In the genomic region with DNA sequence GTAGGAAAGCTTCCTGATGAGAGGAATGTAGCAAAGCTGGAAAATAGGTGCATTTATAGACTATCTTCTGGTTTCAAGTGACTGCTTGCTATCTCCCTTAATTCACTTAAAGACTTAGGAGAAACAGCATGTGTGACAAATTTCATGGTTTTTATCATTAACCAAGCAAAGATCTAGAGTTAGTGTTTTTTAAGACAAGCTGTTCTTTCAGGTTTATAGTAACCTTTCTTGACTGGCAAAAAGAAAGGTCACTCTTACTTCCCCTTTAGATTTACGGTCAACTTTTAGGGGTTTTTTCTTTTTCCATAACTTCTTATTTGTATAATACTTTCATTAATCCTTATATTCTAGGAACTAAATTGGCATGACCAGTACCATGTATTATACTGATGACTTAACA, we compare ENCODE assay signal across 1 cellular context.
TF ChIP-seq lines count a peak whose summit lies in the region.

No MANE protein-coding gene starts in this region.

TF ChIP-seq in SK-N-SH treated with all-trans-retinoic acid at 6 μM for 48 hours, 23 proteins besides CTCF, POLR2A, EP300 and RAD21 (continued from another document):
- TF ChIP-seq, protein P1, sequence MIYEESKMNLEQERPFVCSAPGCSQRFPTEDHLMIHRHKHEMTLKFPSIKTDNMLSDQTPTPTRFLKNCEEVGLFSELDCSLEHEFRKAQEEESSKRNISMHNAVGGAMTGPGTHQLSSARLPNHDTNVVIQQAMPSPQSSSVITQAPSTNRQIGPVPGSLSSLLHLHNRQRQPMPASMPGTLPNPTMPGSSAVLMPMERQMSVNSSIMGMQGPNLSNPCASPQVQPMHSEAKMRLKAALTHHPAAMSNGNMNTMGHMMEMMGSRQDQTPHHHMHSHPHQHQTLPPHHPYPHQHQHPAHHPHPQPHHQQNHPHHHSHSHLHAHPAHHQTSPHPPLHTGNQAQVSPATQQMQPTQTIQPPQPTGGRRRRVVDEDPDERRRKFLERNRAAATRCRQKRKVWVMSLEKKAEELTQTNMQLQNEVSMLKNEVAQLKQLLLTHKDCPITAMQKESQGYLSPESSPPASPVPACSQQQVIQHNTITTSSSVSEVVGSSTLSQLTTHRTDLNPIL (CRISPR knock-in tag; IDR thresholded peaks at IDR 0.05; ENCODE audit: low read depth), result no peak
- TF ChIP-seq, protein P2, sequence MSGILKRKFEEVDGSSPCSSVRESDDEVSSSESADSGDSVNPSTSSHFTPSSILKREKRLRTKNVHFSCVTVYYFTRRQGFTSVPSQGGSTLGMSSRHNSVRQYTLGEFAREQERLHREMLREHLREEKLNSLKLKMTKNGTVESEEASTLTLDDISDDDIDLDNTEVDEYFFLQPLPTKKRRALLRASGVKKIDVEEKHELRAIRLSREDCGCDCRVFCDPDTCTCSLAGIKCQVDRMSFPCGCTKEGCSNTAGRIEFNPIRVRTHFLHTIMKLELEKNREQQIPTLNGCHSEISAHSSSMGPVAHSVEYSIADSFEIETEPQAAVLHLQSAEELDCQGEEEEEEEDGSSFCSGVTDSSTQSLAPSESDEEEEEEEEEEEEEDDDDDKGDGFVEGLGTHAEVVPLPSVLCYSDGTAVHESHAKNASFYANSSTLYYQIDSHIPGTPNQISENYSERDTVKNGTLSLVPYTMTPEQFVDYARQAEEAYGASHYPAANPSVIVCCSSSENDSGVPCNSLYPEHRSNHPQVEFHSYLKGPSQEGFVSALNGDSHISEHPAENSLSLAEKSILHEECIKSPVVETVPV (CRISPR knock-in tag; IDR thresholded peaks at IDR 0.05), result no peak
- TF ChIP-seq PPARA (CRISPR knock-in tag; IDR thresholded peaks at IDR 0.05; ENCODE audit: borderline replicate concordance) (no peak), RARB (CRISPR knock-in tag; IDR thresholded peaks at IDR 0.05) (no peak), ZNF565 (CRISPR knock-in tag; conservative IDR thresholded peaks at IDR 0.05; ENCODE audit: low read depth) (no peak)
- TF ChIP-seq, protein P3, sequence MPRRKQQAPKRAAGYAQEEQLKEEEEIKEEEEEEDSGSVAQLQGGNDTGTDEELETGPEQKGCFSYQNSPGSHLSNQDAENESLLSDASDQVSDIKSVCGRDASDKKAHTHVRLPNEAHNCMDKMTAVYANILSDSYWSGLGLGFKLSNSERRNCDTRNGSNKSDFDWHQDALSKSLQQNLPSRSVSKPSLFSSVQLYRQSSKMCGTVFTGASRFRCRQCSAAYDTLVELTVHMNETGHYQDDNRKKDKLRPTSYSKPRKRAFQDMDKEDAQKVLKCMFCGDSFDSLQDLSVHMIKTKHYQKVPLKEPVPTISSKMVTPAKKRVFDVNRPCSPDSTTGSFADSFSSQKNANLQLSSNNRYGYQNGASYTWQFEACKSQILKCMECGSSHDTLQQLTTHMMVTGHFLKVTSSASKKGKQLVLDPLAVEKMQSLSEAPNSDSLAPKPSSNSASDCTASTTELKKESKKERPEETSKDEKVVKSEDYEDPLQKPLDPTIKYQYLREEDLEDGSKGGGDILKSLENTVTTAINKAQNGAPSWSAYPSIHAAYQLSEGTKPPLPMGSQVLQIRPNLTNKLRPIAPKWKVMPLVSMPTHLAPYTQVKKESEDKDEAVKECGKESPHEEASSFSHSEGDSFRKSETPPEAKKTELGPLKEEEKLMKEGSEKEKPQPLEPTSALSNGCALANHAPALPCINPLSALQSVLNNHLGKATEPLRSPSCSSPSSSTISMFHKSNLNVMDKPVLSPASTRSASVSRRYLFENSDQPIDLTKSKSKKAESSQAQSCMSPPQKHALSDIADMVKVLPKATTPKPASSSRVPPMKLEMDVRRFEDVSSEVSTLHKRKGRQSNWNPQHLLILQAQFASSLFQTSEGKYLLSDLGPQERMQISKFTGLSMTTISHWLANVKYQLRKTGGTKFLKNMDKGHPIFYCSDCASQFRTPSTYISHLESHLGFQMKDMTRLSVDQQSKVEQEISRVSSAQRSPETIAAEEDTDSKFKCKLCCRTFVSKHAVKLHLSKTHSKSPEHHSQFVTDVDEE (CRISPR knock-in tag; IDR thresholded peaks at IDR 0.05), result no peak
